8 cellular contexts compared by ENCODE assay signal in the genomic region with DNA sequence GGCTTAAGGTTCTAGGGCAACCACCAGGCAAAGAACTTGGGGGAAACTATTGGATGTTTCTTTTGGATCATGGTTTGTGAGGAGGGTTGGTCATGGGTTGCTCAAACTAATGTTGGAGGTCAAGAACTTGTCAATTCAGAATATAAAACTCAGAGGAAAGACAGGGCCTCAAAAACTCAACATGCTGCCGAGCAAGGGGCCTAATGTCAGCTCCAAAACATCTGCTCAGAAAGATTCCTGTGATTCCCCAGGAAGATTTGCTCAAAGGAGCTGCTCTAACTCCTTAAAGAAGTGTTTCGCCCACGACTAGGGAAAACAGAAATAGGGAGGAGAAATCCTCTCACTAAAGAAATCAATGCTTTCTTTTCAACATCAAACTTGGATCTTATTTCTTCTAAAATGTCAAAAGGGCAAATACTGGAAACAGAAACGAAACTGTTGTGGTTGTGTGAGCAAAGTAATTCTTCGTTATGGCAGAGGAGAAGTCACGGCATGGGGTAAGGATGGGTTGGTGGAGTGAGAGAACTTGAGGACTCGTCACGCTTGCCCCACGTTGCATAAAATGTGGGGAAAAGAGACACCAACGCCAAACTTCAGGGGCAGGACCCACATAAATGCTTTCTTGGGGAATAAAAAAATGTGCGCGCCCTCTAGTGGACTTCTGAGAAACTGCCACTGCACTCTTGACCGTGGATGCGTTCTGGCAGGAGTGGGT. TPM values are rescaled to one million over a fixed set of nuclear protein-coding genes. Genes with fewer than 3 reads are reported as not detected.
DNase-seq lines count a peak whose midpoint lies in the region; ATAC-seq and TF ChIP-seq lines count a peak whose summit lies in the region.

No MANE protein-coding gene starts in this region.

- no peak for TF ChIP-seq POLR2A in uterus (IDR thresholded peaks at IDR 0.05)

- CTCF ChIA-PET in Caco-2 (lab: Charles Lee), result interaction anchor here (0.6 to 0.8 kb wide), 5 partner anchors 183 to 1889 kb away, joined by 3 to 5 read pairs (median 3); no protein-coding TSS in a partner anchor
- CTCF ChIA-PET in PC-9 (lab: Charles Lee), result interaction anchor here (0.5 to 0.7 kb wide), 11 partner anchors 14 to 1305 kb away, joined by 3 to 8 read pairs (median 4); no protein-coding TSS in a partner anchor

- H3K9me2 ChIP-seq in PC-9 (ENCODE audit: insufficient read depth), result no peaks in the 10 kb centered on the region

- no peaks in the 10 kb centered on the region for H3K27me3 Mint-ChIP-seq in Caco-2 (ENCODE audit: insufficient read depth, unreplicated experiment)

- DNase-seq in Caco-2 (peak; percentile 34 to 42), PC-9 (peak in 1 of 2 experiments; percentile 21), globus pallidus (ENCODE audit: low spot score) (peak; percentile 50), posterior cingulate gyrus (peak in 8 of 10 donors; percentile 12 to 80 (median 61)), uterus (peak; percentile 55 to 62)
- DNase-seq in activated T-helper 9 cell treated with anti-CD3 and anti-CD28 coated beads, Interleukin-2, amount 50 U/mL, for 16 hours (ENCODE audit: low read depth), result peak; percentile 16

- POLR2A ChIA-PET in Caco-2 (lab: Charles Lee), result no interaction called here
- POLR2A ChIA-PET in PC-9 (lab: Charles Lee; ENCODE audit: unreplicated experiment), result interaction anchor here (0.6 kb wide), 1 partner anchor 593 kb away, joined by 7 read pairs; no protein-coding TSS in a partner anchor

- H3K27me3 ChIP-seq in Caco-2 (replicated peaks; ENCODE audit: control insufficient read depth, insufficient read depth, low read length) (no peaks in the 10 kb centered on the region), PC-9 (ENCODE audit: insufficient read depth, low read depth) (no peaks in the 10 kb centered on the region), uterus (no peaks in the 10 kb centered on the region)

- BruUV-seq in Caco-2 (replicated peaks; lab: Mats Ljungman, UMichigan) (no TSS peak), PC-9 (replicated peaks; lab: Mats Ljungman, UMichigan) (no TSS peak)

- H3K9me3 Mint-ChIP-seq in Caco-2 (ENCODE audit: unreplicated experiment), result no peaks in the 10 kb centered on the region

- H3K4me2 ChIP-seq in PC-9, result peak overlapping the region; percentile 21; the same call in 1 of the 2 replicates

- H3K36me3 Mint-ChIP-seq in Caco-2 (ENCODE audit: insufficient read depth, unreplicated experiment), result no peaks in the 10 kb centered on the region

- no peaks in the 10 kb centered on the region for H4K20me1 ChIP-seq in PC-9 (ENCODE audit: insufficient read depth)

- H3K36me3 ChIP-seq in Caco-2 (ENCODE audit: control insufficient read depth, insufficient read depth, low read length), result no peaks in the 10 kb centered on the region
- no peaks in the 10 kb centered on the region for H3K36me3 ChIP-seq in PC-9 (ENCODE audit: low read depth)
- no peaks in the 10 kb centered on the region for H3K36me3 ChIP-seq in uterus

- peak overlapping the region; percentile 33 for H3K27ac Mint-ChIP-seq in Caco-2 (ENCODE audit: unreplicated experiment)

- no peaks in the 10 kb centered on the region for H3K4me1 Mint-ChIP-seq in Caco-2 (ENCODE audit: low read depth, unreplicated experiment)

- no peak overlapping the region for H3K4me3 Mint-ChIP-seq in Caco-2 (ENCODE audit: unreplicated experiment)

- H3F3A ChIP-seq in PC-9 (ENCODE audit: insufficient read depth, low read depth), result no peaks in the 10 kb centered on the region

- intact Hi-C loops in Caco-2 (cut with micrococcal nuclease; ENCODE audit: unreplicated experiment) (loop anchor here (1.0 to 2.0 kb wide), 4 partner anchors 183 to 544 kb away; a partner anchor contains a TSS), PC-9 (cut with micrococcal nuclease; ENCODE audit: unreplicated experiment) (loop anchor here (2.0 to 10.0 kb wide), 5 partner anchors 79 to 549 kb away; no protein-coding TSS in a partner anchor), posterior cingulate gyrus (cut with DNase I) (loop anchor here (5.0 to 10.0 kb wide), 2 partner anchors 389 to 542 kb away; no protein-coding TSS in a partner anchor), uterus (cut with DNase I; ENCODE audit: low total_unique reads) (no loop called here)

- peak overlapping the region; percentile 49; the same call in 1 of the 2 replicates for H2AFZ ChIP-seq in PC-9

- no peaks in the 10 kb centered on the region for H3K4me1 ChIP-seq in Caco-2
- 0 out of 2 replicates have a peak, but pooled peaks cover 4% of the 10 kb centered on the region for H3K4me1 ChIP-seq in PC-9 (replicated peaks; ENCODE audit: insufficient read depth)
- H3K4me1 ChIP-seq in uterus, result no peaks in the 10 kb centered on the region

- H3K9me3 ChIP-seq in Caco-2 (no peaks in the 10 kb centered on the region), PC-9 (ENCODE audit: insufficient read depth, low read depth) (no peaks in the 10 kb centered on the region), uterus (no peaks in the 10 kb centered on the region)

- no peak overlapping the region for H3K4me3 ChIP-seq in Caco-2 (ENCODE audit: low read depth, low read length)
- H3K4me3 ChIP-seq in PC-9, result no peak overlapping the region
- H3K4me3 ChIP-seq in uterus, result no peak overlapping the region

- ATAC-seq in GM19372 (IDR thresholded peaks at IDR 0.05; ENCODE audit: low read depth, unreplicated experiment), result peak; percentile 50
- ATAC-seq in HG03460 (IDR thresholded peaks at IDR 0.05; ENCODE audit: unreplicated experiment), result peak; percentile 55

- no peak overlapping the region for H3K27ac ChIP-seq in PC-9
- peak overlapping the region; percentile 61 to 64 for H3K27ac ChIP-seq in uterus

- peak; percentile 84 to 85 for TF ChIP-seq CTCF in Caco-2 (IDR thresholded peaks at IDR 0.05; ENCODE audit: insufficient read depth in 1 of 2, low read depth in 1 of 2, low read length in 1 of 2, severe bottlenecking in 1 of 2, unreplicated experiment in 1 of 2)
- peak; percentile 95 for TF ChIP-seq CTCF in PC-9 (conservative IDR thresholded peaks at IDR 0.05)
- TF ChIP-seq CTCF in uterus (IDR thresholded peaks at IDR 0.05), result peak; percentile 55 to 89 (median 71)

- H3K79me2 ChIP-seq in PC-9 (ENCODE audit: low read depth), result no peaks in the 10 kb centered on the region

RNA-seq across cellular contexts. Expression of a gene that starts 3.8 kb away (rescaled TPM):
- total RNA-seq in Caco-2 (2022) (1.5 and 2.3 TPM in 2 replicates), PC-9 (2021) (not detected in 2 replicates), uterus (100 to 1,000 TPM in 1 of 4 donors, 10 to 100 TPM in 2, 1 to 10 TPM in 1; 3.6 to 161 (median 33.9) TPM)
